19 cellular contexts compared by ENCODE assay signal in the genomic region with DNA sequence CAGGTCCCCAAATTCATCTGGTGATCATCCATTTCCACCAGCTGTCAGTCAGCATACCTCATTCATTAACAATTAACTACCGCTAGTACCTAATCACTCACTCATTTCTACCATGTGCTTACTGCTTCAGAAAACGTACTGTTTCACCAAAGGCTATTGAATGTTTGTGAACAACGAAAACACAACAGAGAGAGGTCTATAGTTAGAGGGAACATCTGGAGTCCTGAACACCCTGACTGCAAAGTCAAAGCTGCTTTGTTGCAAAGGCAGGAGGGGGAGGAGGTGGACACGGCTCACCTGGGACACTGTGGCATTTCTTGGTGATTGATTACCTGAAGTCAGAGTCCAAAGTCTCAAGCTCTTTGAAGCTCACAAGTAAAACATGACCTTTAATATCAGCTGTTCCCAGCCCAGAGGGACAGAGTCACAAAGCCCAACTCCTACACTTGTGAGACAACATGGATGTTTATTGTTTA.
DNase-seq lines count a peak whose midpoint lies in the region; ATAC-seq and TF ChIP-seq lines count a peak whose summit lies in the region.
"Had no signal": no experiment of that assay in that cellular context is flagged by ENCODE, and none has a peak within 500 bp of the region (broad histone marks: within the 10 kb centered on the region; RNA-seq: fewer than 3 reads in every experiment).

No MANE protein-coding gene starts in this region.

- H3K4me3 ChIP-seq in kidney epithelial cell (ENCODE audit: low read depth, low read length) (no peak overlapping the region), testis (no peak overlapping the region)

- in situ Hi-C loops in ACHN (cut with HindIII; ENCODE audit: low pct_ligation_motif_present, low pct_unique_long_range_greater_than_20kb, low sequenced_read_pairs), result no loop called here

- no peak for TF ChIP-seq CTCF in kidney epithelial cell (IDR thresholded peaks at IDR 0.05; ENCODE audit: insufficient read depth, low read length, poor library complexity, severe bottlenecking)
- no peak for TF ChIP-seq CTCF in testis (IDR thresholded peaks at IDR 0.05)

- 59 to 62% methylated on average over 4 of the region's 4 CpGs for WGBS in testis, 2 donors

- intact Hi-C loops in testis (cut with DNase I; ENCODE audit: low total_unique reads), result no loop called here

- H3K27me3 ChIP-seq in kidney epithelial cell (ENCODE audit: control insufficient read depth, insufficient read depth, low read length) (no peaks in the 10 kb centered on the region), testis (no peaks in the 10 kb centered on the region)

- H3K27ac ChIP-seq in testis, result no peak overlapping the region

- no peaks in the 10 kb centered on the region for H3K9me3 ChIP-seq in testis

- no peaks in the 10 kb centered on the region for H3K4me1 ChIP-seq in testis

- no peak for TF ChIP-seq POLR2A in testis (IDR thresholded peaks at IDR 0.05)

- peak; percentile 53 for DNase-seq in ACHN
- DNase-seq in kidney epithelial cell (ENCODE audit: low read depth), result peak; percentile 44
- no peak for DNase-seq in testis
- DNase-seq in activated CD4-positive, CD25-positive, alpha-beta regulatory T cell treated with anti-CD3 and anti-CD28 coated beads, Interleukin-2, amount 50 U/mL, for 72 hours, result no peak
- no peak for DNase-seq in germinal center (ENCODE audit: low spot score)
- DNase-seq: 8988T; aorta; C1 segment of cervical spinal cord; DMS53; foreskin fibroblast; HFFc6; NCI-H446 treated with DMSO at 0.1 percent for 48 hours; posterior cingulate gyrus; SIG-M5; stimulated activated CD4-positive, alpha-beta T cell treated with anti-CD3 and anti-CD28 coated beads, Interleukin-12 subunit alpha, Interleukin-12 subunit beta, amount 100 ng/mL, for 4 hours; stimulated activated naive CD4-positive, alpha-beta T cell had no signal

- H3K36me3 ChIP-seq in kidney epithelial cell (ENCODE audit: control insufficient read depth, insufficient read depth, low read length), result no peaks in the 10 kb centered on the region
- H3K36me3 ChIP-seq in testis (ENCODE audit: low read depth, missing control alignments), result no peaks in the 10 kb centered on the region

- ATAC-seq in GM19395 (IDR thresholded peaks at IDR 0.05; ENCODE audit: unreplicated experiment), result peak; percentile 76
- ATAC-seq in HG03066 (IDR thresholded peaks at IDR 0.05; ENCODE audit: low read depth, unreplicated experiment), result peak; percentile 54
- no peak for ATAC-seq in HG03469 (IDR thresholded peaks at IDR 0.05; ENCODE audit: unreplicated experiment)

Comparison
In these comparisons a context has a peak if more than half of its experiments do, and no peak if none do; other contexts are left out.
1. DNase-seq: peak in ACHN (single experiment) and kidney epithelial cell (single experiment); none in testis (single experiment), activated CD4-positive, CD25-positive, alpha-beta regulatory T cell treated with anti-CD3 and anti-CD28 coated beads, Interleukin-2, amount 50 U/mL, for 72 hours (single experiment) and germinal center (single experiment).